ENCODE assay signal across 34 cellular contexts in genomic region chr10:79044036-79044664, GRCh38. TPM values are rescaled to one million over a fixed set of nuclear protein-coding genes. Genes with fewer than 3 reads are reported as not detected.
A peak's percentile ranks its signal among the peaks of the same experiment; 100 is the strongest.
DNase-seq lines count a peak whose midpoint lies in the region; ATAC-seq and TF ChIP-seq lines count a peak whose summit lies in the region.
"Had no signal": no experiment of that assay in that cellular context is flagged by ENCODE, and none has a peak within 500 bp of the region (broad histone marks: within the 10 kb centered on the region; RNA-seq: fewer than 3 reads in every experiment).

No MANE protein-coding gene starts in this region.

- no peaks in the 10 kb centered on the region for H3K27me3 ChIP-seq in CD8-positive, alpha-beta memory T cell (ENCODE audit: insufficient read depth, low read length, poor library complexity, severe bottlenecking)
- no peaks in the 10 kb centered on the region for H3K27me3 ChIP-seq in sigmoid colon
- H3K27me3 ChIP-seq: adrenal gland, BE2C, pancreas, right atrium auricular region had no signal

- WGBS in sigmoid colon, 2 donors = 94 to 95% methylated on average over 6 of the region's 6 CpGs

- ATAC-seq in GM21447 (IDR thresholded peaks at IDR 0.05; ENCODE audit: unreplicated experiment) = no peak
- ATAC-seq: activated CD8-positive, alpha-beta T cell treated with anti-CD3 and anti-CD28 coated beads, Interleukin-2, amount 10 ng/mL, durations not matched to agents 7 days and 5 days; pancreas; PC-3; WTC11 had no signal

- no peaks in the 10 kb centered on the region for H3K36me3 ChIP-seq in CD8-positive, alpha-beta memory T cell (ENCODE audit: insufficient read depth, low read length)
- H3K36me3 ChIP-seq in sigmoid colon = no peaks in the 10 kb centered on the region
- H3K36me3 ChIP-seq: adrenal gland, BE2C, brain microvascular endothelial cell, pancreas, right atrium auricular region had no signal

- H3K36me3 Mint-ChIP-seq in activated CD4-positive, alpha-beta memory T cell treated with anti-CD3 and anti-CD28 coated beads for 36 hours = no peaks in the 10 kb centered on the region
- H3K36me3 Mint-ChIP-seq in activated CD4-positive, alpha-beta memory T cell treated with anti-CD3 and anti-CD28 coated beads, Interleukin-2, amount 10 ng/mL, durations not matched to agents 7 days and 5 days (ENCODE audit: low read depth) = no peaks in the 10 kb centered on the region
- H3K36me3 Mint-ChIP-seq in CD8-positive, alpha-beta memory T cell = no peaks in the 10 kb centered on the region
- H3K36me3 Mint-ChIP-seq in chondrocyte (ENCODE audit: low read depth) = no peaks in the 10 kb centered on the region
- H3K36me3 Mint-ChIP-seq: type B pancreatic cell, WTC11 had no signal

- TF ChIP-seq POLR2A in sigmoid colon (IDR thresholded peaks at IDR 0.05) = no peak

- CTCF ChIA-PET in activated CD4-positive, alpha-beta memory T cell treated with anti-CD3 and anti-CD28 coated beads for 36 hours (lab: Charles Lee) = no interaction called here
- CTCF ChIA-PET in activated CD4-positive, alpha-beta memory T cell treated with anti-CD3 and anti-CD28 coated beads, Interleukin-2, amount 10 ng/mL, durations not matched to agents 7 days and 5 days (lab: Charles Lee) = no interaction called here
- CTCF ChIA-PET in CD8-positive, alpha-beta memory T cell (lab: Charles Lee) = no interaction called here

- H3K27ac Mint-ChIP-seq in activated CD4-positive, alpha-beta memory T cell treated with anti-CD3 and anti-CD28 coated beads for 36 hours = no peak overlapping the region
- H3K27ac Mint-ChIP-seq in activated CD4-positive, alpha-beta memory T cell treated with anti-CD3 and anti-CD28 coated beads, Interleukin-2, amount 10 ng/mL, durations not matched to agents 7 days and 5 days = no peak overlapping the region
- H3K27ac Mint-ChIP-seq in CD8-positive, alpha-beta memory T cell = peak overlapping the region in 6 of 8 donors; percentile 22 to 72 (median 44)
- no peak overlapping the region for H3K27ac Mint-ChIP-seq in chondrocyte (ENCODE audit: unreplicated experiment)
- H3K27ac Mint-ChIP-seq: activated CD8-positive, alpha-beta T cell treated with anti-CD3 and anti-CD28 coated beads, Interleukin-2, amount 10 ng/mL, durations not matched to agents 7 days and 5 days; nephron progenitor cell; type B pancreatic cell; WTC11 had no signal

- peaks cover 2% of the 10 kb centered on the region for H3K9me3 Mint-ChIP-seq in activated CD4-positive, alpha-beta memory T cell treated with anti-CD3 and anti-CD28 coated beads for 36 hours
- no peaks in the 10 kb centered on the region for H3K9me3 Mint-ChIP-seq in activated CD4-positive, alpha-beta memory T cell treated with anti-CD3 and anti-CD28 coated beads, Interleukin-2, amount 10 ng/mL, durations not matched to agents 7 days and 5 days
- H3K9me3 Mint-ChIP-seq in CD8-positive, alpha-beta memory T cell = no peaks in the 10 kb centered on the region
- H3K9me3 Mint-ChIP-seq in chondrocyte (ENCODE audit: low read depth) = peaks cover 4% of the 10 kb centered on the region
- H3K9me3 Mint-ChIP-seq: nephron progenitor cell, type B pancreatic cell, WTC11 had no signal

- H3K27me3 Mint-ChIP-seq in activated CD4-positive, alpha-beta memory T cell treated with anti-CD3 and anti-CD28 coated beads for 36 hours = no peaks in the 10 kb centered on the region
- H3K27me3 Mint-ChIP-seq in activated CD4-positive, alpha-beta memory T cell treated with anti-CD3 and anti-CD28 coated beads, Interleukin-2, amount 10 ng/mL, durations not matched to agents 7 days and 5 days = peaks cover 18% of the 10 kb centered on the region
- H3K27me3 Mint-ChIP-seq in CD8-positive, alpha-beta memory T cell = peaks cover 0 to 3% of the 10 kb centered on the region in 2 donors
- H3K27me3 Mint-ChIP-seq in chondrocyte (ENCODE audit: low read depth) = peaks cover 25% of the 10 kb centered on the region
- H3K27me3 Mint-ChIP-seq: type B pancreatic cell had no signal

- peaks cover 46% of the 10 kb centered on the region for H3K4me1 Mint-ChIP-seq in activated CD4-positive, alpha-beta memory T cell treated with anti-CD3 and anti-CD28 coated beads for 36 hours (ENCODE audit: low read depth)
- peaks cover 29% of the 10 kb centered on the region for H3K4me1 Mint-ChIP-seq in activated CD4-positive, alpha-beta memory T cell treated with anti-CD3 and anti-CD28 coated beads, Interleukin-2, amount 10 ng/mL, durations not matched to agents 7 days and 5 days
- H3K4me1 Mint-ChIP-seq in CD8-positive, alpha-beta memory T cell = peaks cover 32 to 61% (median 60%) of the 10 kb centered on the region in 3 donors
- peaks cover 3% of the 10 kb centered on the region for H3K4me1 Mint-ChIP-seq in chondrocyte (ENCODE audit: low read depth)

- no peak overlapping the region for H3K27ac ChIP-seq in CD8-positive, alpha-beta memory T cell (ENCODE audit: low read depth, low read length)
- H3K27ac ChIP-seq in sigmoid colon = no peak overlapping the region
- H3K27ac ChIP-seq: adrenal gland, brain microvascular endothelial cell, epithelial cell of prostate, pancreas, right atrium auricular region had no signal

- H3K4me1 ChIP-seq in CD8-positive, alpha-beta memory T cell (ENCODE audit: insufficient read depth, low read length) = peaks cover 27% of the 10 kb centered on the region
- H3K4me1 ChIP-seq in sigmoid colon = peaks cover 0 to 5% (median 0%) of the 10 kb centered on the region in 4 donors

- TF ChIP-seq EP300 in sigmoid colon (IDR thresholded peaks at IDR 0.05) = no peak

- H3K9me3 ChIP-seq in CD8-positive, alpha-beta memory T cell (ENCODE audit: low read length) = no peaks in the 10 kb centered on the region
- H3K9me3 ChIP-seq in sigmoid colon = no peaks in the 10 kb centered on the region
- H3K9me3 ChIP-seq: adrenal gland, BE2C, Caco-2, pancreas, right atrium auricular region had no signal

- TF ChIP-seq CTCF in chondrocyte (IDR thresholded peaks at IDR 0.05) (no peak), sigmoid colon (IDR thresholded peaks at IDR 0.05) (no peak)

- intact Hi-C loops in activated CD4-positive, alpha-beta memory T cell treated with anti-CD3 and anti-CD28 coated beads for 36 hours (cut with micrococcal nuclease) = no loop called here
- intact Hi-C loops in sigmoid colon (cut with DNase I) = no loop called here

- H3K4me3 Mint-ChIP-seq in activated CD4-positive, alpha-beta memory T cell treated with anti-CD3 and anti-CD28 coated beads for 36 hours = no peak overlapping the region
- H3K4me3 Mint-ChIP-seq in activated CD4-positive, alpha-beta memory T cell treated with anti-CD3 and anti-CD28 coated beads, Interleukin-2, amount 10 ng/mL, durations not matched to agents 7 days and 5 days = no peak overlapping the region
- H3K4me3 Mint-ChIP-seq in CD8-positive, alpha-beta memory T cell = no peak overlapping the region
- no peak overlapping the region for H3K4me3 Mint-ChIP-seq in chondrocyte (ENCODE audit: unreplicated experiment)
- H3K4me3 Mint-ChIP-seq: activated CD8-positive, alpha-beta T cell treated with anti-CD3 and anti-CD28 coated beads, Interleukin-2, amount 10 ng/mL, durations not matched to agents 7 days and 5 days; nephron progenitor cell; type B pancreatic cell; WTC11 had no signal

- POLR2A ChIA-PET in activated CD4-positive, alpha-beta memory T cell treated with anti-CD3 and anti-CD28 coated beads for 36 hours (lab: Charles Lee) = no interaction called here
- POLR2A ChIA-PET in activated CD4-positive, alpha-beta memory T cell treated with anti-CD3 and anti-CD28 coated beads, Interleukin-2, amount 10 ng/mL, durations not matched to agents 7 days and 5 days (lab: Charles Lee) = no interaction called here
- POLR2A ChIA-PET in CD8-positive, alpha-beta memory T cell (lab: Charles Lee) = no interaction called here

- H3K4me3 ChIP-seq in CD8-positive, alpha-beta memory T cell (ENCODE audit: low read length) = no peak overlapping the region
- H3K4me3 ChIP-seq in sigmoid colon = no peak overlapping the region
- H3K4me3 ChIP-seq: adrenal gland, pancreas, right atrium auricular region had no signal

- peak; percentile 3 for DNase-seq in activated CD4-positive, alpha-beta memory T cell treated with anti-CD3 and anti-CD28 coated beads for 36 hours
- no peak for DNase-seq in activated CD4-positive, alpha-beta memory T cell treated with anti-CD3 and anti-CD28 coated beads, Interleukin-2, amount 10 ng/mL, durations not matched to agents 7 days and 5 days
- peak in 1 of 5 donors; percentile 14 for DNase-seq in CD8-positive, alpha-beta memory T cell
- DNase-seq in chondrocyte (ENCODE audit: low spot score) = peak; percentile 33
- DNase-seq in sigmoid colon = peak; percentile 26
- no peak for DNase-seq in pons (ENCODE audit: low spot score)
- no peak for DNase-seq in NOMO-1 treated with DMSO at 0.1 percent for 48 hours (lab: John Stamatoyannopoulos, UW; ENCODE audit: unreplicated experiment)
- DNase-seq: ACHN; activated CD8-positive, alpha-beta T cell treated with anti-CD3 and anti-CD28 coated beads, Interleukin-2, amount 10 ng/mL, durations not matched to agents 7 days and 5 days; activated gamma-delta T cell treated with Interleukin-2 at 50 U/mL for 16 hours; BE2C; brain microvascular endothelial cell; DMS79; effector CD4-positive, alpha-beta T cell; GDM1; HCEC 1CT; MM.1S; NCI-H1417 treated with DMSO at 0.1 percent for 48 hours; NCI-H2081 treated with DMSO at 0.1 percent for 48 hours; NCI-H446 treated with DMSO at 0.1 percent for 48 hours; nephron progenitor cell; PC-3; SHP77; stimulated activated CD4-positive, alpha-beta T cell treated with anti-CD3 and anti-CD28 coated beads, Interleukin-12 subunit alpha, Interleukin-12 subunit beta, amount 100 ng/mL, for 4 hours; stimulated activated CD4-positive, alpha-beta T cell treated with anti-CD3 and anti-CD28 coated beads, Interleukin-4, amount 100 ng/mL, for 1 hour; T1000 had no signal

RNA-seq across cellular contexts. Expression of gene ZMIZ1, which starts 24.6 kb away (rescaled TPM):
- 10 to 100 TPM; 28.5 to 29.2 TPM for total RNA-seq in activated CD4-positive, alpha-beta memory T cell treated with anti-CD3 and anti-CD28 coated beads for 36 hours
- 10 to 100 TPM; 46.9 to 47.0 TPM for total RNA-seq in activated CD4-positive, alpha-beta memory T cell treated with anti-CD3 and anti-CD28 coated beads, Interleukin-2, amount 10 ng/mL, durations not matched to agents 7 days and 5 days
- 10 to 100 TPM; 34.7 to 36.3 TPM for total RNA-seq in CD8-positive, alpha-beta memory T cell
- 8.0 TPM for polyA plus RNA-seq in CD8-positive, alpha-beta memory T cell
- 46.2 to 74.6 TPM (median 48.7 TPM) in 3 replicates for total RNA-seq in chondrocyte
- total RNA-seq in sigmoid colon = 10 to 100 TPM; 26.5 to 49.3 (median 37.5) TPM
- polyA plus RNA-seq in sigmoid colon = 10 to 100 TPM; 17.4 to 31.5 (median 25.4) TPM

Comparison
In these comparisons a context has a peak if more than half of its experiments do, and no peak if none do; other contexts are left out.
1. DNase-seq: peak in activated CD4-positive, alpha-beta memory T cell treated with anti-CD3 and anti-CD28 coated beads for 36 hours (single experiment), chondrocyte (single experiment) and sigmoid colon (single experiment); none in activated CD4-positive, alpha-beta memory T cell treated with anti-CD3 and anti-CD28 coated beads, Interleukin-2, amount 10 ng/mL, durations not matched to agents 7 days and 5 days (single experiment), pons (single experiment) and NOMO-1 treated with DMSO at 0.1 percent for 48 hours (single experiment).
2. H3K27ac Mint-ChIP-seq: peak in CD8-positive, alpha-beta memory T cell (6 of 8); none in activated CD4-positive, alpha-beta memory T cell treated with anti-CD3 and anti-CD28 coated beads for 36 hours (single experiment), activated CD4-positive, alpha-beta memory T cell treated with anti-CD3 and anti-CD28 coated beads, Interleukin-2, amount 10 ng/mL, durations not matched to agents 7 days and 5 days (single experiment) and chondrocyte (single experiment).